23 cellular contexts compared by ENCODE assay signal in genomic region chr1:67399594-67399993, GRCh38. TPM values are rescaled to one million over a fixed set of nuclear protein-coding genes. Genes with fewer than 3 reads are reported as not detected.
DNase-seq lines count a peak whose midpoint lies in the region; ATAC-seq and TF ChIP-seq lines count a peak whose summit lies in the region.
"Had no signal": no experiment of that assay in that cellular context is flagged by ENCODE, and none has a peak within 500 bp of the region (broad histone marks: within the 10 kb centered on the region; RNA-seq: fewer than 3 reads in every experiment).

No MANE protein-coding gene starts in this region.

- H4K8ac ChIP-seq in H9 (replicated peaks; ENCODE audit: insufficient read length, low read depth, low read length) = no peak overlapping the region

- H2BK12ac ChIP-seq in H9 (ENCODE audit: insufficient read length, low read depth, low read length) = no peak overlapping the region

- intact Hi-C loops in psoas muscle (cut with DNase I) = no loop called here

- H3K9me3 Mint-ChIP-seq in H9 (no peaks in the 10 kb centered on the region; a peak in 1 of 5 replicates), progenitor cell of endocrine pancreas (ENCODE audit: low read depth) (no peaks in the 10 kb centered on the region)
- peaks cover 4% of the 10 kb centered on the region for H3K9me3 Mint-ChIP-seq in activated T-helper 17 cell treated with anti-CD3 and anti-CD28 coated beads, Interleukin-2, amount 50 U/mL, for 72 hours
- H3K9me3 Mint-ChIP-seq: activated naive CD8-positive, alpha-beta T cell treated with anti-CD3 and anti-CD28 coated beads, Interleukin-2, amount 10 ng/mL, durations not matched to agents 7 days and 5 days; CD4-positive, alpha-beta memory T cell; HFFc6; immature natural killer cell had no signal

- peak overlapping the region; percentile 29 for H3K4me2 ChIP-seq in H9 (ENCODE audit: insufficient read depth, insufficient read length, low read length)

- H4K5ac ChIP-seq in H9 (ENCODE audit: insufficient read length, low read depth, low read length) = no peak overlapping the region

- no peak overlapping the region for H3K23ac ChIP-seq in H9 (ENCODE audit: insufficient read length, low read depth, low read length)

- H3K27ac ChIP-seq in H9 (ENCODE audit: insufficient read length, low read depth, low read length) (peak overlapping the region; percentile 34), psoas muscle (peak overlapping the region; percentile 78)
- H3K27ac ChIP-seq: ascending aorta, pancreas, thoracic aorta had no signal

- no peak overlapping the region for H3K18ac ChIP-seq in H9 (ENCODE audit: insufficient read length, low read depth, low read length)

- H3T11ph ChIP-seq in H9 (ENCODE audit: low read length) = no peak overlapping the region

- no peaks in the 10 kb centered on the region for H3K23me2 ChIP-seq in H9 (ENCODE audit: insufficient read length, low read depth, low read length, poor library complexity, severe bottlenecking)

- H2AK5ac ChIP-seq in H9 (ENCODE audit: insufficient read length, low read length) = no peak overlapping the region

- peak; percentile 42 for ATAC-seq in activated T-helper 17 cell treated with anti-CD3 and anti-CD28 coated beads, Interleukin-2, amount 50 U/mL, for 72 hours (replicated peaks)
- peak in 3 of 4 donors; percentile 6 to 17 (median 13) for ATAC-seq in psoas muscle
- ATAC-seq: left colon, Panc1, pancreas had no signal

- DNase-seq in activated CD8-positive, alpha-beta memory T cell treated with anti-CD3 and anti-CD28 coated beads, Interleukin-2, amount 50 U/mL, for 48 hours = peak; percentile 44
- no peak for DNase-seq in activated CD8-positive, alpha-beta memory T cell treated with anti-CD3 and anti-CD28 coated beads, Interleukin-2, amount 50 U/mL, for 4 hours
- no peak for DNase-seq in H9
- no peak for DNase-seq in psoas muscle
- DNase-seq in COLO668 (lab: John Stamatoyannopoulos, UW; ENCODE audit: unreplicated experiment) = no peak
- no peak for DNase-seq in progenitor cell of endocrine pancreas (ENCODE audit: low spot score, unreplicated experiment)
- DNase-seq: activated naive CD8-positive, alpha-beta T cell treated with anti-CD3 and anti-CD28 coated beads, Interleukin-2, amount 10 ng/mL, durations not matched to agents 7 days and 5 days; CD4-positive, alpha-beta memory T cell; hippocampal formation; immature natural killer cell; left colon; NCI-H1048; NCI-H446; NCI-H774; pancreas; SHP77; small intestine had no signal

- H3K4me1 ChIP-seq in H9 (ENCODE audit: insufficient read depth, low read length) (peaks cover 9% of the 10 kb centered on the region; the same call in 1 of the 2 replicates), psoas muscle (peaks cover 15% of the 10 kb centered on the region)
- H3K4me1 ChIP-seq: ascending aorta, pancreas had no signal

- H2BK20ac ChIP-seq in H9 (ENCODE audit: low read depth, low read length, poor library complexity, severe bottlenecking) = no peak overlapping the region

- no peak overlapping the region for H4K91ac ChIP-seq in H9 (ENCODE audit: insufficient read length, low read depth, low read length)

- H3K4me1 Mint-ChIP-seq in H9 (peaks cover 27 to 31% of the 10 kb centered on the region in 2 experiments), progenitor cell of endocrine pancreas (ENCODE audit: low read depth) (no peaks in the 10 kb centered on the region)
- peaks cover 16% of the 10 kb centered on the region for H3K4me1 Mint-ChIP-seq in activated T-helper 17 cell treated with anti-CD3 and anti-CD28 coated beads, Interleukin-2, amount 50 U/mL, for 72 hours
- H3K4me1 Mint-ChIP-seq: B cell had no signal

- no peak overlapping the region for H2BK120ac ChIP-seq in H9 (ENCODE audit: low read depth, low read length, poor library complexity, severe bottlenecking)

- no peak overlapping the region for H3K4ac ChIP-seq in H9 (ENCODE audit: low read depth, low read length)

- no peaks in the 10 kb centered on the region for H4K20me1 ChIP-seq in H9 (ENCODE audit: control insufficient read depth, insufficient read depth, insufficient read length)

- no peak overlapping the region for H3K14ac ChIP-seq in H9 (ENCODE audit: insufficient read depth, low read length)

- TF ChIP-seq CTCF in H9 (conservative IDR thresholded peaks at IDR 0.05) (no peak), psoas muscle (IDR thresholded peaks at IDR 0.05) (no peak), progenitor cell of endocrine pancreas (IDR thresholded peaks at IDR 0.05; ENCODE audit: unreplicated experiment) (no peak)

- H3K27ac Mint-ChIP-seq in H9 (peak overlapping the region; percentile 35 to 93 (median 70); a peak in 5 of 7 replicates), progenitor cell of endocrine pancreas (no peak overlapping the region)
- peak overlapping the region; percentile 82 for H3K27ac Mint-ChIP-seq in activated T-helper 17 cell treated with anti-CD3 and anti-CD28 coated beads, Interleukin-2, amount 50 U/mL, for 72 hours
- H3K27ac Mint-ChIP-seq: activated naive CD8-positive, alpha-beta T cell treated with anti-CD3 and anti-CD28 coated beads, Interleukin-2, amount 10 ng/mL, durations not matched to agents 7 days and 5 days; B cell; CD4-positive, alpha-beta memory T cell; HFFc6 had no signal

- peaks cover 0 to 29% of the 10 kb centered on the region in 2 donors for H3K36me3 ChIP-seq in psoas muscle (ENCODE audit: insufficient read depth in 1 of 2, low read depth in 1 of 2)
- H3K36me3 ChIP-seq: ascending aorta, pancreas, thoracic aorta had no signal

- H3K36me3 Mint-ChIP-seq in H9 (ENCODE audit: insufficient read depth in 1 of 3, low read depth in 3 of 3) (peaks cover 12 to 30% (median 20%) of the 10 kb centered on the region in 3 experiments), progenitor cell of endocrine pancreas (ENCODE audit: insufficient read depth) (no peaks in the 10 kb centered on the region)
- H3K36me3 Mint-ChIP-seq in activated T-helper 17 cell treated with anti-CD3 and anti-CD28 coated beads, Interleukin-2, amount 50 U/mL, for 72 hours (ENCODE audit: low read depth) = peaks cover 65% of the 10 kb centered on the region

- H3K27me3 ChIP-seq in H9 (ENCODE audit: insufficient read depth, low read length) (no peaks in the 10 kb centered on the region), psoas muscle (ENCODE audit: insufficient read depth in 3 of 3, low read length in 2 of 3) (no peaks in the 10 kb centered on the region)
- H3K27me3 ChIP-seq: ascending aorta, pancreas had no signal

- no peak overlapping the region for H3K4me3 ChIP-seq in psoas muscle
- H3K4me3 ChIP-seq: ascending aorta, pancreas, thoracic aorta had no signal

- H3K9me3 ChIP-seq in H9 (ENCODE audit: control insufficient read depth, low read depth, low read length) = no peaks in the 10 kb centered on the region
- H3K9me3 ChIP-seq in psoas muscle = no peaks in the 10 kb centered on the region
- H3K9me3 ChIP-seq: ascending aorta, pancreas, thoracic aorta had no signal

- no CpG with 5 or more reads among the region's 3 CpGs for WGBS in H9 (ENCODE audit: extremely low coverage, insufficient read length, low lambda C conversion rate)
- WGBS in psoas muscle, 3 donors = 87 to 89% (median 88%) methylated on average over 3 of the region's 3 CpGs

- no peak overlapping the region for H2BK15ac ChIP-seq in H9 (ENCODE audit: low read depth, low read length)

- H2BK5ac ChIP-seq in H9 (ENCODE audit: insufficient read length, low read length) = no peak overlapping the region

- H3K27me3 Mint-ChIP-seq in H9 (ENCODE audit: low read depth) (no peaks in the 10 kb centered on the region), progenitor cell of endocrine pancreas (no peaks in the 10 kb centered on the region)
- H3K27me3 Mint-ChIP-seq in activated T-helper 17 cell treated with anti-CD3 and anti-CD28 coated beads, Interleukin-2, amount 50 U/mL, for 72 hours = no peaks in the 10 kb centered on the region
- H3K27me3 Mint-ChIP-seq: activated naive CD8-positive, alpha-beta T cell treated with anti-CD3 and anti-CD28 coated beads, Interleukin-2, amount 10 ng/mL, durations not matched to agents 7 days and 5 days; B cell; CD4-positive, alpha-beta memory T cell had no signal

- no peak overlapping the region for H2AFZ ChIP-seq in H9 (ENCODE audit: low read length)

- H3K79me1 ChIP-seq in H9 (ENCODE audit: insufficient read depth, low read depth, low read length, poor library complexity, severe bottlenecking) = no peaks in the 10 kb centered on the region

- H3K4me3 Mint-ChIP-seq in H9 (peak overlapping the region in 1 of 2 experiments; percentile 21; a peak in 1 of 5 replicates), progenitor cell of endocrine pancreas (ENCODE audit: low read depth) (no peak overlapping the region)
- H3K4me3 Mint-ChIP-seq in activated T-helper 17 cell treated with anti-CD3 and anti-CD28 coated beads, Interleukin-2, amount 50 U/mL, for 72 hours = peak overlapping the region; percentile 27
- H3K4me3 Mint-ChIP-seq: activated naive CD8-positive, alpha-beta T cell treated with anti-CD3 and anti-CD28 coated beads, Interleukin-2, amount 10 ng/mL, durations not matched to agents 7 days and 5 days; B cell; CD4-positive, alpha-beta memory T cell; HFFc6; immature natural killer cell had no signal

- no peak overlapping the region for H3K9ac ChIP-seq in H9 (ENCODE audit: extremely low read depth, insufficient read length, low read length)

- no peaks in the 10 kb centered on the region for H3K79me2 ChIP-seq in H9 (ENCODE audit: insufficient read depth, low read length)

- no peak overlapping the region for H3K56ac ChIP-seq in H9 (ENCODE audit: insufficient read length, low read depth, low read length)

RNA-seq across cellular contexts. Expression of gene SERBP1, which starts 30.6 kb away (rescaled TPM):
- 495 and 500 TPM in 2 replicates for total RNA-seq in H9 (2021)
- total RNA-seq in activated T-helper 17 cell treated with anti-CD3 and anti-CD28 coated beads, Interleukin-2, amount 50 U/mL, for 72 hours = 100 to 1,000 TPM; 225 to 393 TPM
- total RNA-seq in psoas muscle = 100 to 1,000 TPM; 197 to 289 (median 216) TPM
- polyA plus RNA-seq in psoas muscle = 100 to 1,000 TPM; 189 to 299 (median 277) TPM
- total RNA-seq in progenitor cell of endocrine pancreas = 265 and 268 TPM in 2 replicates
